ENCODE assay signal across 15 cellular contexts in the genomic region with DNA sequence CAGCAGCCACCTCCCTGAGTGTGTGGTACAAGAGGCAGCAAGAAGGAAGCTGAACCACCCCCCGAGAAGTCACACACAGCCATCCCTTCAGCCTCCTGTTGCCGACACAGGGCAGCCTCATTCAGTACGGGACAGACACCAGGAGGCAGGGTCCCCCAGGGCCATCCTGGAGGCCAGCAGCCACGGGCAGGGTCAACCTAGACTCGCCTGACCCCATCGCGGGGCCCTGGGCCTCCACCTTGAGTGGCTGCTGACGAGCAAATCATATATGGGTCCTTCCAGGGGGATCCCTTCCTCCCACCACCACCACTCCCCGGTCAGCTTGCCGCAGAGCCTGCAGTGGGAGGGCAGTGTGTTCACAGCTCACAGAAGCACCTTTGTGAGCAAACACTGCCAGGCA. TPM values are rescaled to one million over a fixed set of nuclear protein-coding genes. Genes with fewer than 3 reads are reported as not detected.
DNase-seq lines count a peak whose midpoint lies in the region; ATAC-seq and TF ChIP-seq lines count a peak whose summit lies in the region.
"Had no signal": no experiment of that assay in that cellular context is flagged by ENCODE, and none has a peak within 500 bp of the region (broad histone marks: within the 10 kb centered on the region; RNA-seq: fewer than 3 reads in every experiment).

No MANE protein-coding gene starts in this region.

- no peaks in the 10 kb centered on the region for H3K79me1 ChIP-seq in neuronal stem cell (ENCODE audit: low read depth, low read length)

- no peak overlapping the region for H2BK5ac ChIP-seq in neuronal stem cell (ENCODE audit: low read length)

- no peaks in the 10 kb centered on the region for H3K4me1 Mint-ChIP-seq in activated T-helper 17 cell treated with anti-CD3 and anti-CD28 coated beads, Interleukin-2, amount 50 U/mL, for 72 hours
- H3K4me1 Mint-ChIP-seq in immature natural killer cell = peaks cover 0 to 2% of the 10 kb centered on the region in 2 donors

- DNase-seq in right cardiac atrium (peak in 2 of 3 donors; percentile 15 to 25), heart right ventricle (no peak), neuronal stem cell (ENCODE audit: low spot score) (no peak), GM19240 (ENCODE audit: insufficient read length, low spot score) (no peak), immature natural killer cell (no peak)
- DNase-seq: ACHN; BE2C; C1 segment of cervical spinal cord; Caco-2; CD4-positive, CD25-positive, alpha-beta regulatory T cell; GM23248; HCEC 1CT; IMR-90 had no signal

- ATAC-seq in right cardiac atrium (peak in 1 of 2 donors; percentile 31), heart right ventricle (no peak)
- no peak for ATAC-seq in activated T-helper 17 cell treated with anti-CD3 and anti-CD28 coated beads, Interleukin-2, amount 50 U/mL, for 72 hours (replicated peaks)

- intact Hi-C loops in right cardiac atrium (cut with DNase I) = no loop called here
- intact Hi-C loops in heart right ventricle (cut with DNase I) = no loop called here

- no peak overlapping the region for H3K4me3 Mint-ChIP-seq in activated T-helper 17 cell treated with anti-CD3 and anti-CD28 coated beads, Interleukin-2, amount 50 U/mL, for 72 hours
- H3K4me3 Mint-ChIP-seq in immature natural killer cell = no peak overlapping the region

- H3K27me3 ChIP-seq in right cardiac atrium (ENCODE audit: control insufficient read depth, insufficient read depth) = no peaks in the 10 kb centered on the region
- peaks cover 0 to 58% (median 51%) of the 10 kb centered on the region in 7 donors for H3K27me3 ChIP-seq in heart right ventricle
- H3K27me3 ChIP-seq in neuronal stem cell (ENCODE audit: control insufficient read depth in 3 of 3, insufficient read depth in 3 of 3, low read depth in 1 of 3, low read length in 3 of 3) = peaks cover 0 to 60% (median 8%) of the 10 kb centered on the region in 3 experiments

- peak overlapping the region; percentile 69 for H2BK15ac ChIP-seq in neuronal stem cell (ENCODE audit: low read length)

- no peaks in the 10 kb centered on the region for H3K36me3 ChIP-seq in heart right ventricle
- H3K36me3 ChIP-seq in neuronal stem cell (replicated peaks in 1 of 2; ENCODE audit: control insufficient read depth in 2 of 2, insufficient read depth in 2 of 2, low read length in 2 of 2) = no peaks in the 10 kb centered on the region
- H3K36me3 ChIP-seq: BE2C had no signal

- no peak overlapping the region for H2BK120ac ChIP-seq in neuronal stem cell (ENCODE audit: low read depth, low read length)

- H3K9me3 Mint-ChIP-seq in activated T-helper 17 cell treated with anti-CD3 and anti-CD28 coated beads, Interleukin-2, amount 50 U/mL, for 72 hours = no peaks in the 10 kb centered on the region
- H3K9me3 Mint-ChIP-seq in immature natural killer cell = no peaks in the 10 kb centered on the region
- H3K9me3 Mint-ChIP-seq: CD4-positive, CD25-positive, alpha-beta regulatory T cell had no signal

- H4K91ac ChIP-seq in neuronal stem cell (ENCODE audit: low read depth, low read length, poor library complexity) = no peak overlapping the region

- no peak overlapping the region for H3K9ac ChIP-seq in neuronal stem cell (ENCODE audit: low read depth, low read length, poor library complexity)
- H3K9ac ChIP-seq: GM23248 had no signal

- H3K27ac Mint-ChIP-seq in activated T-helper 17 cell treated with anti-CD3 and anti-CD28 coated beads, Interleukin-2, amount 50 U/mL, for 72 hours = peak overlapping the region; percentile 72
- H3K27ac Mint-ChIP-seq in immature natural killer cell = no peak overlapping the region
- H3K27ac Mint-ChIP-seq: CD4-positive, CD25-positive, alpha-beta regulatory T cell had no signal

- H4K8ac ChIP-seq in neuronal stem cell (ENCODE audit: low read depth, low read length) = no peak overlapping the region

- H3K27ac ChIP-seq in right cardiac atrium (ENCODE audit: low read length) (no peak overlapping the region), heart right ventricle (no peak overlapping the region), neuronal stem cell (replicated peaks; ENCODE audit: low read length) (no peak overlapping the region)
- H3K27ac ChIP-seq: GM23248, HL-60 had no signal

- no peak overlapping the region for H3K4ac ChIP-seq in neuronal stem cell (ENCODE audit: low read length)

- TF ChIP-seq CTCF in heart right ventricle (IDR thresholded peaks at IDR 0.05) = no peak

- H3K4me2 ChIP-seq in neuronal stem cell (ENCODE audit: insufficient read depth, low read length, poor library complexity, severe bottlenecking) = no peak overlapping the region

- H3K14ac ChIP-seq in neuronal stem cell (ENCODE audit: low read length) = no peak overlapping the region

- H3K4me3 ChIP-seq in right cardiac atrium (ENCODE audit: low read length) (no peak overlapping the region), heart right ventricle (no peak overlapping the region), neuronal stem cell (ENCODE audit: low read length in 2 of 2) (no peak overlapping the region)
- H3K4me3 ChIP-seq: GM23248 had no signal

- H3K9me3 ChIP-seq in right cardiac atrium (ENCODE audit: control insufficient read depth, low read length) (no peaks in the 10 kb centered on the region), heart right ventricle (no peaks in the 10 kb centered on the region), neuronal stem cell (replicated peaks in 1 of 2; ENCODE audit: control insufficient read depth in 2 of 2, insufficient read depth in 1 of 2, low read depth in 1 of 2, low read length in 2 of 2) (peaks cover 0 to 2% of the 10 kb centered on the region in 2 donors)
- H3K9me3 ChIP-seq: Caco-2 had no signal

- no peak overlapping the region for H2BK12ac ChIP-seq in neuronal stem cell (ENCODE audit: low read length)

- H3K27me3 Mint-ChIP-seq in activated T-helper 17 cell treated with anti-CD3 and anti-CD28 coated beads, Interleukin-2, amount 50 U/mL, for 72 hours = peaks cover 16% of the 10 kb centered on the region
- peaks cover 8 to 10% (median 8%) of the 10 kb centered on the region in 3 donors for H3K27me3 Mint-ChIP-seq in immature natural killer cell (ENCODE audit: low read depth in 3 of 3)
- H3K27me3 Mint-ChIP-seq: CD4-positive, CD25-positive, alpha-beta regulatory T cell had no signal

- WGBS in right cardiac atrium = 57% methylated on average over 10 of the region's 10 CpGs
- 41 to 56% methylated on average over 10 of the region's 10 CpGs for whole genome bisulfite sequencing in heart right ventricle, 2 donors
- WGBS in neuronal stem cell (ENCODE audit: extremely low coverage in 2 of 2, insufficient read length in 2 of 2, insufficient replicate concordance in 1 of 2), 2 donors = no CpG with 5 or more reads among the region's 10 CpGs

- H3K36me3 Mint-ChIP-seq in activated T-helper 17 cell treated with anti-CD3 and anti-CD28 coated beads, Interleukin-2, amount 50 U/mL, for 72 hours (ENCODE audit: low read depth) = no peaks in the 10 kb centered on the region
- no peaks in the 10 kb centered on the region for H3K36me3 Mint-ChIP-seq in immature natural killer cell
- H3K36me3 Mint-ChIP-seq: CD4-positive, CD25-positive, alpha-beta regulatory T cell had no signal

- no peaks in the 10 kb centered on the region for H3K4me1 ChIP-seq in right cardiac atrium (ENCODE audit: control insufficient read depth, insufficient read depth, low read length)
- peaks cover 0 to 2% (median 0%) of the 10 kb centered on the region in 9 donors for H3K4me1 ChIP-seq in heart right ventricle
- no peaks in the 10 kb centered on the region for H3K4me1 ChIP-seq in neuronal stem cell (ENCODE audit: control insufficient read depth in 2 of 2, insufficient read depth in 1 of 2, low read depth in 1 of 2, low read length in 2 of 2)
- H3K4me1 ChIP-seq: BE2C, Caco-2 had no signal

- H3K23ac ChIP-seq in neuronal stem cell (ENCODE audit: low read depth, low read length, poor library complexity) = peak overlapping the region; percentile 39

- peak overlapping the region; percentile 8 for H3K18ac ChIP-seq in neuronal stem cell (ENCODE audit: low read length)

- no peak overlapping the region for H2AFZ ChIP-seq in neuronal stem cell (ENCODE audit: low read length)
- H2AFZ ChIP-seq: GM23248 had no signal

- H2AK5ac ChIP-seq in neuronal stem cell (ENCODE audit: low read depth, low read length) = no peak overlapping the region

RNA-seq across cellular contexts. Expression of gene ACSF3, which starts 5.7 kb away (rescaled TPM):
- total RNA-seq in right cardiac atrium (10 to 100 TPM; 13.9 to 22.4 (median 16.7) TPM), heart right ventricle (10 to 100 TPM; 11.0 to 22.5 (median 17.8) TPM)
- polyA plus RNA-seq in right cardiac atrium (16.4 TPM), heart right ventricle (10 to 100 TPM; 14.7 to 36.9 TPM), immature natural killer cell (10 to 100 TPM; 22.7 to 27.7 (median 24.1) TPM)
- 10 to 100 TPM; 35.4 to 47.9 TPM for total RNA-seq in activated T-helper 17 cell treated with anti-CD3 and anti-CD28 coated beads, Interleukin-2, amount 50 U/mL, for 72 hours
- polyA plus RNA-seq in neuronal stem cell (2013, experiment 1 of 2) = 8.9 TPM
- 9.7 TPM for polyA plus RNA-seq in neuronal stem cell (2013, experiment 2 of 2)

Comparison
In these comparisons a context has a peak if more than half of its experiments do, and no peak if none do; other contexts are left out.
1. DNase-seq: peak in right cardiac atrium (2 of 3); none in heart right ventricle (0 of 2), neuronal stem cell (single experiment), GM19240 (single experiment) and immature natural killer cell (0 of 3).